ENCODE assay signal across 25 cellular contexts in the genomic region with DNA sequence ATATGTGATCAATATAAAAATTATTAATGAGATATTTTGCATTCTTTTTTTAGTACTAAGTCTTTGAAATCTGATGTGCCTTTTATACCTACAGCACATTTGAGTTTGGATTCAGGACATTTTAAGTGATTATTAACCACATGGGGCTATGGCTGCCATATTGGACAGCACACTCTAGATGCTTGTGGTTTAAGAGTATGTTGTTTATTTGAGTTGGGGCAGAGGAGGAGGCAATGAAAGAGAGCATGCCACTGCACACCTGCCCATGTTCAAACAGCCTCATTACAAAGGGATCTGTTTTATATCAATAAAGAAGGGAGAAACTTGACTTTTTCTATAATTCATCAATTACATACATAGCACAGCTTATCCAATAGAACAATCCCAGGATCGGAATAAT.
A peak's percentile ranks its signal among the peaks of the same experiment; 100 is the strongest.
DNase-seq lines count a peak whose midpoint lies in the region; ATAC-seq and TF ChIP-seq lines count a peak whose summit lies in the region.
"Had no signal": no experiment of that assay in that cellular context is flagged by ENCODE, and none has a peak within 500 bp of the region (broad histone marks: within the 10 kb centered on the region; RNA-seq: fewer than 3 reads in every experiment).

No MANE protein-coding gene starts in this region.

- H3K36me3 ChIP-seq in heart right ventricle: peaks cover 0 to 13% (median 0%) of the 10 kb centered on the region in 9 donors
- H3K36me3 ChIP-seq in ascending aorta: peaks cover 0 to 11% of the 10 kb centered on the region in 2 donors
- H3K36me3 ChIP-seq: BE2C, breast epithelium, lower lobe of right lung, pancreas, SJSA1, spleen had no signal

- no peak for ATAC-seq in heart right ventricle
- ATAC-seq in Right ventricle myocardium inferior: no peak
- ATAC-seq in GM19035 (IDR thresholded peaks at IDR 0.05; ENCODE audit: unreplicated experiment): no peak
- ATAC-seq in omental fat pad (ENCODE audit: low FRiP score): no peak

- H3K4me3 ChIP-seq in heart right ventricle: no peak overlapping the region
- H3K4me3 ChIP-seq in NB4 (ENCODE audit: low read depth, low read length): no peak overlapping the region
- no peak overlapping the region for H3K4me3 ChIP-seq in ascending aorta
- H3K4me3 ChIP-seq: breast epithelium, GM23248, lower lobe of right lung, pancreas, SJSA1, spleen had no signal

- TF ChIP-seq POLR2A in NB4 (IDR thresholded peaks at IDR 0.05; ENCODE audit: extremely low read depth, insufficient read length): no peak

- WGBS in heart right ventricle, 2 donors: 85 to 88% methylated on average over 1 of the region's 1 CpG

- intact Hi-C loops in heart right ventricle (cut with DNase I): no loop called here
- intact Hi-C loops in Right ventricle myocardium inferior (cut with DNase I): no loop called here
- intact Hi-C loops in ascending aorta (cut with DNase I): no loop called here

- H3K27ac ChIP-seq in heart right ventricle (peak overlapping the region in 7 of 10 donors; percentile 45 to 72 (median 57)), ascending aorta (peak overlapping the region; percentile 40 to 52)
- H3K27ac ChIP-seq: breast epithelium, epithelial cell of prostate, lower lobe of right lung, SJSA1 had no signal

- peaks cover 5 to 50% (median 33%) of the 10 kb centered on the region in 9 donors for H3K4me1 ChIP-seq in heart right ventricle
- H3K4me1 ChIP-seq in ascending aorta: peaks cover 7 to 17% of the 10 kb centered on the region in 2 donors
- H3K4me1 ChIP-seq: BE2C, breast epithelium had no signal

- H3K9me3 ChIP-seq in heart right ventricle (no peaks in the 10 kb centered on the region), ascending aorta (no peaks in the 10 kb centered on the region)
- H3K9me3 ChIP-seq: BE2C, breast epithelium, lower lobe of right lung, pancreas, SJSA1, spleen had no signal

- no peak for DNase-seq in heart right ventricle
- DNase-seq in Right ventricle myocardium inferior (ENCODE audit: missing footprints): no peak
- DNase-seq in NB4 (ENCODE audit: low read depth): peak; percentile 9
- DNase-seq in ascending aorta (ENCODE audit: low spot score in 2 of 2): no peak
- DNase-seq in stimulated activated CD4-positive, alpha-beta T cell treated with anti-CD3 and anti-CD28 coated beads, Interleukin-2, amount 100 ng/mL, for 24 hours: no peak
- no peak for DNase-seq in KBM-7
- DNase-seq in omental fat pad (ENCODE audit: low spot score): no peak
- DNase-seq: activated CD4-positive, alpha-beta memory T cell treated with anti-CD3 and anti-CD28 coated beads for 36 hours; activated CD4-positive, CD25-positive, alpha-beta regulatory T cell treated with anti-CD3 and anti-CD28 coated beads, Interleukin-2, amount 50 U/mL, for 72 hours; activated CD8-positive, alpha-beta memory T cell treated with anti-CD3 and anti-CD28 coated beads, Interleukin-2, amount 50 U/mL, for 48 hours; activated naive CD4-positive, alpha-beta T cell treated with anti-CD3 and anti-CD28 coated beads, Interleukin-2, amount 50 U/mL, for 16 hours; amniotic stem cell; BE2C; kidney; lower lobe of right lung; pancreas; right cardiac atrium; spleen; stimulated activated CD4-positive, alpha-beta T cell treated with anti-CD3 and anti-CD28 coated beads, Interleukin-2, amount 100 ng/mL, for 48 hours; trophoblast cell had no signal

- TF ChIP-seq CTCF in heart right ventricle (IDR thresholded peaks at IDR 0.05): no peak
- no peak for TF ChIP-seq CTCF in NB4 (IDR thresholded peaks at IDR 0.05; ENCODE audit: low read depth, low read length)
- no peak for TF ChIP-seq CTCF in ascending aorta (IDR thresholded peaks at IDR 0.05)
- no peak for TF ChIP-seq CTCF in omental fat pad (IDR thresholded peaks at IDR 0.05)

- in situ Hi-C loops in KBM-7 (cut with MboI; ENCODE audit: low pct_unique_long_range_greater_than_20kb, low sequenced_read_pairs): no loop called here

- H3K27me3 ChIP-seq in heart right ventricle: no peaks in the 10 kb centered on the region
- H3K27me3 ChIP-seq in ascending aorta: no peaks in the 10 kb centered on the region
- H3K27me3 ChIP-seq: BE2C, breast epithelium, pancreas, SJSA1, spleen had no signal
